10 cellular contexts compared by ENCODE assay signal in genomic region chr4:102535398-102536082, GRCh38. TPM values are rescaled to one million over a fixed set of nuclear protein-coding genes. Genes with fewer than 3 reads are reported as not detected.
DNase-seq lines count a peak whose midpoint lies in the region; ATAC-seq and TF ChIP-seq lines count a peak whose summit lies in the region.
"Had no signal": no experiment of that assay in that cellular context is flagged by ENCODE, and none has a peak within 500 bp of the region (broad histone marks: within the 10 kb centered on the region; RNA-seq: fewer than 3 reads in every experiment).

No MANE protein-coding gene starts in this region.

- no peak overlapping the region for H3K4me3 ChIP-seq in MG63
- H3K4me3 ChIP-seq: skin epidermis had no signal

- peaks cover 3% of the 10 kb centered on the region; the same call in 1 of the 2 replicates for H3K36me3 ChIP-seq in MG63

- peak overlapping the region; percentile 91 for H3K27ac Mint-ChIP-seq in activated T-cell treated with anti-CD3 and anti-CD28 coated beads, Interleukin-2, amount 50 U/mL, for 24 hours
- H3K27ac Mint-ChIP-seq in activated naive CD4-positive, alpha-beta T cell treated with anti-CD3 and anti-CD28 coated beads, Interleukin-2, amount 50 U/mL, for 72 hours = peak overlapping the region; percentile 67 to 92
- H3K27ac Mint-ChIP-seq in stimulated activated memory B cell treated with anti-CD40 and anti-IgM and Interleukin-4, amounts not matched to agents 10 μg/mL and 1 μg/mL and 100 μg/mL, for 72 hours = no peak overlapping the region
- no peak overlapping the region for H3K27ac Mint-ChIP-seq in type B pancreatic cell

- no peaks in the 10 kb centered on the region for H3K9me3 Mint-ChIP-seq in activated T-cell treated with anti-CD3 and anti-CD28 coated beads, Interleukin-2, amount 50 U/mL, for 24 hours
- no peaks in the 10 kb centered on the region for H3K9me3 Mint-ChIP-seq in activated naive CD4-positive, alpha-beta T cell treated with anti-CD3 and anti-CD28 coated beads, Interleukin-2, amount 50 U/mL, for 72 hours
- H3K9me3 Mint-ChIP-seq in stimulated activated memory B cell treated with anti-CD40 and anti-IgM and Interleukin-4, amounts not matched to agents 10 μg/mL and 1 μg/mL and 100 μg/mL, for 72 hours = no peaks in the 10 kb centered on the region
- H3K9me3 Mint-ChIP-seq in type B pancreatic cell = no peaks in the 10 kb centered on the region

- H3K27me3 Mint-ChIP-seq in activated T-cell treated with anti-CD3 and anti-CD28 coated beads, Interleukin-2, amount 50 U/mL, for 24 hours = no peaks in the 10 kb centered on the region
- H3K27me3 Mint-ChIP-seq in stimulated activated memory B cell treated with anti-CD40 and anti-IgM and Interleukin-4, amounts not matched to agents 10 μg/mL and 1 μg/mL and 100 μg/mL, for 72 hours = no peaks in the 10 kb centered on the region
- no peaks in the 10 kb centered on the region for H3K27me3 Mint-ChIP-seq in type B pancreatic cell
- H3K27me3 Mint-ChIP-seq: B cell had no signal

- no peaks in the 10 kb centered on the region for H3K27me3 ChIP-seq in MG63

- TF ChIP-seq CTCF in type B pancreatic cell (conservative IDR thresholded peaks at IDR 0.05) = no peak

- ATAC-seq in HG03095 (IDR thresholded peaks at IDR 0.05; ENCODE audit: unreplicated experiment) = peak; percentile 74
- ATAC-seq in activated naive CD4-positive, alpha-beta T cell treated with anti-CD3 and anti-CD28 coated beads, Interleukin-2, amount 50 U/mL, for 72 hours = peak; percentile 94 to 96
- peak; percentile 76 for ATAC-seq in stimulated activated memory B cell treated with anti-CD40 and anti-IgM and Interleukin-4, amounts not matched to agents 10 μg/mL and 1 μg/mL and 100 μg/mL, for 72 hours

- H3K9me3 ChIP-seq in MG63 = no peaks in the 10 kb centered on the region

- H3K4me3 Mint-ChIP-seq in activated T-cell treated with anti-CD3 and anti-CD28 coated beads, Interleukin-2, amount 50 U/mL, for 24 hours = peak overlapping the region; percentile 56
- no peak overlapping the region for H3K4me3 Mint-ChIP-seq in stimulated activated memory B cell treated with anti-CD40 and anti-IgM and Interleukin-4, amounts not matched to agents 10 μg/mL and 1 μg/mL and 100 μg/mL, for 72 hours
- H3K4me3 Mint-ChIP-seq in type B pancreatic cell = no peak overlapping the region
- H3K4me3 Mint-ChIP-seq: B cell had no signal

- H3K36me3 Mint-ChIP-seq in activated T-cell treated with anti-CD3 and anti-CD28 coated beads, Interleukin-2, amount 50 U/mL, for 24 hours (ENCODE audit: low read depth) = peaks cover 94% of the 10 kb centered on the region
- H3K36me3 Mint-ChIP-seq in activated naive CD4-positive, alpha-beta T cell treated with anti-CD3 and anti-CD28 coated beads, Interleukin-2, amount 50 U/mL, for 72 hours = peaks cover 8 to 31% of the 10 kb centered on the region in 2 donors
- peaks cover 27% of the 10 kb centered on the region for H3K36me3 Mint-ChIP-seq in stimulated activated memory B cell treated with anti-CD40 and anti-IgM and Interleukin-4, amounts not matched to agents 10 μg/mL and 1 μg/mL and 100 μg/mL, for 72 hours
- peaks cover 14% of the 10 kb centered on the region for H3K36me3 Mint-ChIP-seq in type B pancreatic cell

- peaks cover 73% of the 10 kb centered on the region for H3K4me1 Mint-ChIP-seq in activated T-cell treated with anti-CD3 and anti-CD28 coated beads, Interleukin-2, amount 50 U/mL, for 24 hours (ENCODE audit: low read depth)
- peaks cover 35% of the 10 kb centered on the region for H3K4me1 Mint-ChIP-seq in stimulated activated memory B cell treated with anti-CD40 and anti-IgM and Interleukin-4, amounts not matched to agents 10 μg/mL and 1 μg/mL and 100 μg/mL, for 72 hours
- H3K4me1 Mint-ChIP-seq in type B pancreatic cell (ENCODE audit: unreplicated experiment) = no peaks in the 10 kb centered on the region

- no peak for DNase-seq in activated T-cell treated with anti-CD3 and anti-CD28 coated beads, Interleukin-2, amount 50 U/mL, for 24 hours
- DNase-seq in activated T-cell treated with anti-CD3 and anti-CD28 coated beads for 4 hours = no peak
- DNase-seq in activated naive CD4-positive, alpha-beta T cell treated with anti-CD3 and anti-CD28 coated beads, Interleukin-2, amount 50 U/mL, for 72 hours (ENCODE audit: low spot score in 2 of 2) = no peak
- no peak for DNase-seq in type B pancreatic cell (ENCODE audit: extremely low spot score, unreplicated experiment)
- DNase-seq in MG63 = no peak
- no peak for DNase-seq in stimulated activated CD4-positive, alpha-beta T cell treated with anti-CD3 and anti-CD28 coated beads, Interleukin-2, amount 100 ng/mL, for 48 hours

RNA-seq across cellular contexts. Expression of gene NFKB1, which starts 34.4 kb away (rescaled TPM):
- total RNA-seq in activated naive CD4-positive, alpha-beta T cell treated with anti-CD3 and anti-CD28 coated beads, Interleukin-2, amount 50 U/mL, for 72 hours = 100 to 1,000 TPM; 105 to 149 TPM
- total RNA-seq in type B pancreatic cell (ENCODE audit: low replicate concordance) = 20.6 and 25.1 TPM in 2 replicates
- 24.7 and 25.7 TPM in 2 replicates for total RNA-seq in MG63 (2014; rRNA removed; shearing (Covaris generic); ENCODE audit: low replicate concordance)

Comparison
In these comparisons a context has a peak if more than half of its experiments do, and no peak if none do; other contexts are left out.
1. H3K27ac Mint-ChIP-seq: peak in activated T-cell treated with anti-CD3 and anti-CD28 coated beads, Interleukin-2, amount 50 U/mL, for 24 hours (single experiment) and activated naive CD4-positive, alpha-beta T cell treated with anti-CD3 and anti-CD28 coated beads, Interleukin-2, amount 50 U/mL, for 72 hours (2 of 2); none in stimulated activated memory B cell treated with anti-CD40 and anti-IgM and Interleukin-4, amounts not matched to agents 10 μg/mL and 1 μg/mL and 100 μg/mL, for 72 hours (single experiment) and type B pancreatic cell (single experiment).
2. Peak in every context shown above with its lines, with median percentiles within 50 percentile points of each other: ATAC-seq.